Comparison of ENCODE assay signal across 8 cellular contexts in the genomic region with DNA sequence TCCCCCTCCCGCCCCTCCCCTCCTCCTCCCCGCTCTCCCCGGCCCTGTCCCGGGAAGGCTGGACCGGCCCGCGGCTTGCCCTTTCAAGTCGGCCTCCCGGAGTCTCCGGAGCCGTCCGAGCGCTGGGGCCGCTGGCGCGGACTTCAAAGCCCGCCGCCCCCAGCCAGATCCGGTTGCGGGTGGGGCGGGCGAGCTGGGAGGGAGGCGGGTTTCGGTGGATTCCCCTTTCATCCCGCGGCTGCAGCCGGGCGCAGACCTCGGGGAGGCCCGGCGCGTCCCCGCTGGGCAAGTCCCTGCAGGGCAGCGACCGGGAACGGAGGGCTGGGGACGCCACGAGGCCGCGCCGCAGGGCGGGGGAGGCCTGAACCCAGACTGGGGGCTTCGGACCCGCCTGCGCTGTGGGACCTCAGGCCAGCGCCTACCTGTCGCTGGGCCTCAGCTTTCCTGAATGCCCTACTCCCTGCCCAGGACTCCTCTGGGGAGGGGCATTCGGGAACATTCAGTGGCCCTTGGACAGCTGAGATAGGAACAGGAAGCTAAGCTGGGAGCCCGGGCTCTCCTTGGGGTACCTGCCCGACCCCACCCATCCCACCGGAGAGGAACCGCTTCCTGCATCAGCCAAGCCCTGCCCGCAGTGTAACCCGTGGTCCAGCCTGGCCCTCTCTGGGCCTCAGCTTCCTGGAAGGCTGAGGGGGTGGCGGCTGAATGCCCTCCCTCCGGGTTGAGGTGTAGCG. TPM values are rescaled to one million over a fixed set of nuclear protein-coding genes. Genes with fewer than 3 reads are reported as not detected.
DNase-seq lines count a peak whose midpoint lies in the region; ATAC-seq and TF ChIP-seq lines count a peak whose summit lies in the region.

No MANE protein-coding gene starts in this region.

- CTCF ChIA-PET in CD8-positive, alpha-beta memory T cell (lab: Charles Lee), result interaction anchor here (0.7 to 2.4 kb wide), 6 partner anchors 8 to 466 kb away, joined by 3 to 9 read pairs (median 6); no protein-coding TSS in a partner anchor

- H3K4me1 Mint-ChIP-seq in CD8-positive, alpha-beta memory T cell, result peaks cover 15 to 31% (median 21%) of the 10 kb centered on the region in 3 donors
- H3K4me1 Mint-ChIP-seq in memory B cell, result peaks cover 12% of the 10 kb centered on the region

- TF ChIP-seq CTCF in coronary artery (IDR thresholded peaks at IDR 0.05), result no peak
- no peak for TF ChIP-seq CTCF in transverse colon (IDR thresholded peaks at IDR 0.05)

- no peaks in the 10 kb centered on the region for H3K36me3 Mint-ChIP-seq in CD8-positive, alpha-beta memory T cell
- H3K36me3 Mint-ChIP-seq in memory B cell, result peaks cover 2% of the 10 kb centered on the region

- peak in 1 of 5 donors; percentile 27 for DNase-seq in CD8-positive, alpha-beta memory T cell
- DNase-seq in NT2/D1 (ENCODE audit: low read depth, low spot score) (no peak), coronary artery (ENCODE audit: low spot score) (peak; percentile 83), memory B cell (ENCODE audit: low spot score in 2 of 2) (no peak), transverse colon (peak; percentile 62), COLO829 (ENCODE audit: low spot score) (no peak), hippocampal formation (lab: John Stamatoyannopoulos, UW) (no peak)

- no peaks in the 10 kb centered on the region for H3K9me3 Mint-ChIP-seq in CD8-positive, alpha-beta memory T cell
- H3K9me3 Mint-ChIP-seq in memory B cell, result no peaks in the 10 kb centered on the region

- H3K4me1 ChIP-seq in CD8-positive, alpha-beta memory T cell (ENCODE audit: insufficient read depth, low read length), result peaks cover 14% of the 10 kb centered on the region
- H3K4me1 ChIP-seq in NT2/D1 (ENCODE audit: insufficient read depth, insufficient read length), result peaks cover 12% of the 10 kb centered on the region
- peaks cover 11 to 31% (median 21%) of the 10 kb centered on the region in 4 donors for H3K4me1 ChIP-seq in transverse colon

- POLR2A ChIA-PET in CD8-positive, alpha-beta memory T cell (lab: Charles Lee), result interaction anchor here (0.5 to 1.3 kb wide), 3 partner anchors 12 to 214 kb away, joined by 3 to 4 read pairs (median 3); no protein-coding TSS in a partner anchor

- TF ChIP-seq POLR2A in transverse colon (IDR thresholded peaks at IDR 0.05), result no peak

- no peak overlapping the region for H3K27ac ChIP-seq in CD8-positive, alpha-beta memory T cell (ENCODE audit: low read depth, low read length)
- peak overlapping the region; percentile 93 to 97 for H3K27ac ChIP-seq in coronary artery
- H3K27ac ChIP-seq in transverse colon, result peak overlapping the region; percentile 81 to 90 (median 85)

- in situ Hi-C loops in transverse colon (cut with MboI; ENCODE audit: low pct_ligation_motif_present in 1 of 4, low pct_unique_long_range_greater_than_20kb in 1 of 4, low sequenced_read_pairs in 3 of 4), result no loop called here

- 5% methylated on average over 34 of the region's 57 CpGs; no CpG with 5 or more reads in 1 of the 2 donors for WGBS in transverse colon (ENCODE audit: low coverage in 1 of 2), 2 donors

- no peaks in the 10 kb centered on the region for H3K36me3 ChIP-seq in CD8-positive, alpha-beta memory T cell (ENCODE audit: insufficient read depth, low read length)
- no peaks in the 10 kb centered on the region for H3K36me3 ChIP-seq in NT2/D1 (ENCODE audit: insufficient read depth, insufficient read length, low read length)
- no peaks in the 10 kb centered on the region for H3K36me3 ChIP-seq in transverse colon

- H3K27ac Mint-ChIP-seq in CD8-positive, alpha-beta memory T cell, result peak overlapping the region in 7 of 8 donors; percentile 25 to 87 (median 75)
- H3K27ac Mint-ChIP-seq in memory B cell, result no peak overlapping the region

- intact Hi-C loops in transverse colon (cut with DNase I; ENCODE audit: low total_unique reads), result no loop called here

- peaks cover 5% of the 10 kb centered on the region for H3K27me3 ChIP-seq in CD8-positive, alpha-beta memory T cell (ENCODE audit: insufficient read depth, low read length, poor library complexity, severe bottlenecking)
- H3K27me3 ChIP-seq in NT2/D1 (ENCODE audit: insufficient read depth, insufficient read length) (no peaks in the 10 kb centered on the region), transverse colon (no peaks in the 10 kb centered on the region)

- peak overlapping the region; percentile 98 for H3K9ac ChIP-seq in NT2/D1 (ENCODE audit: insufficient read length, low read depth)

- ATAC-seq in memory B cell (ENCODE audit: low read depth) (peak; percentile 41), HG02798 (IDR thresholded peaks at IDR 0.05; ENCODE audit: poor library complexity, unreplicated experiment) (no peak)

- H3K27me3 Mint-ChIP-seq in CD8-positive, alpha-beta memory T cell, result peaks cover 8 to 12% of the 10 kb centered on the region in 2 donors
- H3K27me3 Mint-ChIP-seq in memory B cell, result peaks cover 35% of the 10 kb centered on the region

- TF ChIP-seq EP300 in transverse colon (IDR thresholded peaks at IDR 0.05; ENCODE audit: low read depth), result no peak

- no peaks in the 10 kb centered on the region for H3K9me3 ChIP-seq in CD8-positive, alpha-beta memory T cell (ENCODE audit: low read length)
- H3K9me3 ChIP-seq in NT2/D1 (ENCODE audit: insufficient read depth, low read length) (no peaks in the 10 kb centered on the region), transverse colon (no peaks in the 10 kb centered on the region)

- peak overlapping the region; percentile 36 for H3K4me3 ChIP-seq in CD8-positive, alpha-beta memory T cell (ENCODE audit: low read length)
- H3K4me3 ChIP-seq in NT2/D1 (ENCODE audit: insufficient read length, low read depth), result peak overlapping the region; percentile 75
- H3K4me3 ChIP-seq in coronary artery, result peak overlapping the region; percentile 75
- H3K4me3 ChIP-seq in transverse colon, result peak overlapping the region; percentile 25 to 52 (median 40)

- H3K4me3 Mint-ChIP-seq in CD8-positive, alpha-beta memory T cell, result peak overlapping the region; percentile 52 to 74 (median 65)
- peak overlapping the region; percentile 11 for H3K4me3 Mint-ChIP-seq in memory B cell

RNA-seq across cellular contexts. Expression of a gene that starts 23.4 kb away (rescaled TPM):
- not detected for total RNA-seq in CD8-positive, alpha-beta memory T cell
- not detected for polyA plus RNA-seq in CD8-positive, alpha-beta memory T cell
- total RNA-seq in transverse colon, result not detected

RNA-seq across cellular contexts. Expression of a gene that starts 28.4 kb away (rescaled TPM):
- total RNA-seq in CD8-positive, alpha-beta memory T cell, result 10 to 100 TPM; 65.5 to 68.9 TPM
- 48.6 TPM for polyA plus RNA-seq in CD8-positive, alpha-beta memory T cell
- total RNA-seq in transverse colon, result 10 to 100 TPM; 11.3 to 19.1 (median 14.3) TPM

RNA-seq across cellular contexts. Expression of a gene that starts 44.4 kb away (rescaled TPM):
- total RNA-seq in CD8-positive, alpha-beta memory T cell, result 10 to 100 TPM; 28.0 to 28.3 TPM
- 31.0 TPM for polyA plus RNA-seq in CD8-positive, alpha-beta memory T cell
- total RNA-seq in transverse colon, result 10 to 100 TPM; 21.8 to 54.2 (median 29.6) TPM

Comparison
In these comparisons a context has a peak if more than half of its experiments do, and no peak if none do; other contexts are left out.
1. DNase-seq: peak in coronary artery (single experiment) and transverse colon (single experiment); none in NT2/D1 (single experiment), memory B cell (0 of 2), COLO829 (single experiment) and hippocampal formation (0 of 2).
2. Peak in every context shown above with its lines, with median percentiles within 50 percentile points of each other: H3K4me3 ChIP-seq.